Comparison of ENCODE assay signal across 9 cellular contexts in the genomic region with DNA sequence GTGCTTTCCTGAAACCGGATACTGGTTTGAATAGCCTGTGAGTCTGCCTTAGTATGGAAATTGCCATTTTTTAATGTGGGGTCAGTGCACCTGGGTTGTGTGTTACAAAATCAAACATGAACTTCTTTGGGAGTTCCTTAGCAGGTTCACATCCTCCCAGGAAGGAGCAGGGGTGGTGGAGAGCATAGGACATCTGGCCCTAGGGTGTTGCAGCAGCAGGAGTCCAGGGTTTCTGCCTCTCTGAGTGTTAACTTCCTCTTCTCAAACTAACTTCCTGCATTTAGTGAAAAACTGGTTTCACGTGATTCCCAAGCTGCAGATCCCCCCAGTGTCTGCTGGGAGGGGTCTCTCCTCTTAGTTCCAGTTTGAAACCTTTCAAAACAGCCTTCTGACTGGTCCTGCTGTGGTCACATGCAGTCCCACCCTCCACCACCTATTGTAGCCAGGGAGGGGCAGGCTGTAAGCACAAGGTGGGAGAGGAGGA. TPM values are rescaled to one million over a fixed set of nuclear protein-coding genes. Genes with fewer than 3 reads are reported as not detected.
A peak's percentile ranks its signal among the peaks of the same experiment; 100 is the strongest.
DNase-seq lines count a peak whose midpoint lies in the region; ATAC-seq, FAIRE-seq and TF ChIP-seq lines count a peak whose summit lies in the region.
"Had no signal": no experiment of that assay in that cellular context is flagged by ENCODE, and none has a peak within 500 bp of the region (broad histone marks: within the 10 kb centered on the region; RNA-seq: fewer than 3 reads in every experiment).

No MANE protein-coding gene starts in this region.

- H3K36me3 ChIP-seq in endothelial cell of umbilical vein (ENCODE audit: control insufficient read depth in 2 of 2, extremely low read depth in 1 of 2, insufficient read depth in 2 of 2, low read length in 2 of 2), result no peaks in the 10 kb centered on the region
- peaks cover 0 to 2% (median 0%) of the 10 kb centered on the region in 6 donors for H3K36me3 ChIP-seq in spleen

- 7 to 21% (median 7%) methylated on average over 2 of the region's 2 CpGs for WGBS in spleen, 5 donors

- TF ChIP-seq CTCF in NB4 (IDR thresholded peaks at IDR 0.05; ENCODE audit: low read depth, low read length) (no peak), endothelial cell of umbilical vein (IDR thresholded peaks at IDR 0.05; ENCODE audit: extremely low read depth in 1 of 2, insufficient read depth in 1 of 2, low read depth in 1 of 2, low read length in 2 of 2) (no peak), spleen (IDR thresholded peaks at IDR 0.05 in 8 of 11, conservative IDR thresholded peaks at IDR 0.05 in 3 of 11) (no peak)

- ATAC-seq in HG03439 (IDR thresholded peaks at IDR 0.05; ENCODE audit: unreplicated experiment), result no peak

- no peak overlapping the region for H3K4me2 ChIP-seq in endothelial cell of umbilical vein (ENCODE audit: insufficient read depth, low read length)

- no TSS peak for BruUV-seq in endothelial cell of umbilical vein (replicated peaks; lab: Mats Ljungman, UMichigan)

- peak overlapping the region; percentile 47 for H2AFZ ChIP-seq in endothelial cell of umbilical vein (ENCODE audit: low read depth, low read length)

- dilution Hi-C loops in endothelial cell of umbilical vein (cut with MboI; ENCODE audit: extremely low pct_ligation_motif_present, low sequenced_read_pairs), result no loop called here

- H3K4me1 ChIP-seq in endothelial cell of umbilical vein (ENCODE audit: control insufficient read depth, extremely low read depth, insufficient read depth, low read length), result peaks cover 12% of the 10 kb centered on the region
- peaks cover 43 to 100% (median 78%) of the 10 kb centered on the region in 6 donors for H3K4me1 ChIP-seq in spleen

- no peak overlapping the region for H3K27ac ChIP-seq in endothelial cell of umbilical vein (ENCODE audit: insufficient read depth, low read depth, low read length)
- peak overlapping the region; percentile 72 to 91 (median 82) for H3K27ac ChIP-seq in spleen

- no peak for FAIRE-seq in endothelial cell of umbilical vein (lab: Jason Lieb, UNC)
- FAIRE-seq: A204.1 had no signal

- intact Hi-C loops in endothelial cell of umbilical vein (cut with micrococcal nuclease) (loop anchor here (10.0 kb wide), 1 partner anchor 742 kb away; no protein-coding TSS in a partner anchor), spleen (cut with DNase I; ENCODE audit: low total_unique reads) (no loop called here)

- DNase-seq in NCI-H146 (lab: John Stamatoyannopoulos, UW) (peak; percentile 28), NCI-H146 treated with DMSO at 0.1 percent for 48 hours (lab: John Stamatoyannopoulos, UW; ENCODE audit: unreplicated experiment) (no peak), NB4 (ENCODE audit: low read depth) (peak; percentile 94), endothelial cell of umbilical vein (ENCODE audit: low read depth, low spot score) (peak; percentile 13), spleen (no peak)
- no peak for DNase-seq in activated effector memory CD4-positive, alpha-beta T cell treated with anti-CD3 and anti-CD28 coated beads, Interleukin-2, amount 50 U/mL, for 16 hours
- no peak for DNase-seq in activated CD8-positive, alpha-beta memory T cell treated with anti-CD3 and anti-CD28 coated beads for 24 hours

- peaks cover 34% of the 10 kb centered on the region for H3K79me2 ChIP-seq in endothelial cell of umbilical vein (ENCODE audit: control insufficient read depth, insufficient read depth, low read length)

- H3K9me3 ChIP-seq in endothelial cell of umbilical vein (replicated peaks; ENCODE audit: control insufficient read depth, insufficient read depth, low read length), result no peaks in the 10 kb centered on the region
- peaks cover 0 to 6% (median 2%) of the 10 kb centered on the region in 8 donors for H3K9me3 ChIP-seq in spleen

- H3K9me1 ChIP-seq in endothelial cell of umbilical vein (replicated peaks; ENCODE audit: control insufficient read depth, extremely low read depth, insufficient read depth, low read length), result no peaks in the 10 kb centered on the region

- POLR2A ChIA-PET in endothelial cell of umbilical vein (lab: Charles Lee), result no interaction called here

- H4K20me1 ChIP-seq in endothelial cell of umbilical vein (replicated peaks; ENCODE audit: control insufficient read depth, extremely low read depth, insufficient read depth, low read length), result no peaks in the 10 kb centered on the region

- no peak overlapping the region for H3K9ac ChIP-seq in endothelial cell of umbilical vein (replicated peaks; ENCODE audit: extremely low read depth, insufficient read depth, low read length)

- H3K4me3 ChIP-seq in NB4 (ENCODE audit: low read depth, low read length), result peak overlapping the region; percentile 40
- H3K4me3 ChIP-seq in endothelial cell of umbilical vein (replicated peaks in 1 of 3; ENCODE audit: insufficient read depth in 1 of 3, low read depth in 1 of 3, low read length in 3 of 3), result no peak overlapping the region
- H3K4me3 ChIP-seq in spleen, result peak overlapping the region in 1 of 8 donors; percentile 41

- H3K27me3 ChIP-seq in endothelial cell of umbilical vein (ENCODE audit: control insufficient read depth in 2 of 2, insufficient read depth in 2 of 2, low read length in 2 of 2) (no peaks in the 10 kb centered on the region), spleen (replicated peaks in 1 of 7) (no peaks in the 10 kb centered on the region)

- CTCF ChIA-PET in endothelial cell of umbilical vein (lab: Charles Lee), result interaction anchor here (1.3 kb wide), 1 partner anchor 940 kb away, joined by 4 read pairs; no protein-coding TSS in a partner anchor

- TF ChIP-seq POLR2A in NB4 (IDR thresholded peaks at IDR 0.05; ENCODE audit: extremely low read depth, insufficient read length) (peak; percentile 39), endothelial cell of umbilical vein (IDR thresholded peaks at IDR 0.05; ENCODE audit: low read depth, low read length) (no peak), spleen (IDR thresholded peaks at IDR 0.05) (no peak)

TF ChIP-seq in endothelial cell of umbilical vein, 7 proteins besides CTCF, POLR2A, EP300 and RAD21:
- no peak for TF ChIP-seq FOS (IDR thresholded peaks at IDR 0.05; ENCODE audit: borderline replicate concordance, insufficient read depth, low read length)
- TF ChIP-seq, protein P1, sequence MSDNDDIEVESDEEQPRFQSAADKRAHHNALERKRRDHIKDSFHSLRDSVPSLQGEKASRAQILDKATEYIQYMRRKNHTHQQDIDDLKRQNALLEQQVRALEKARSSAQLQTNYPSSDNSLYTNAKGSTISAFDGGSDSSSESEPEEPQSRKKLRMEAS (IDR thresholded peaks at IDR 0.05; ENCODE audit: insufficient read depth, insufficient read length), result no peak
- TF ChIP-seq EZH2 (IDR thresholded peaks at IDR 0.05; ENCODE audit: borderline replicate concordance, low read depth, low read length, severe bottlenecking), result no peak
- no peak for TF ChIP-seq POLR2AphosphoS5 (IDR thresholded peaks at IDR 0.05; ENCODE audit: insufficient read depth, low read depth, low read length)
- no peak for TF ChIP-seq GATA2 (IDR thresholded peaks at IDR 0.05; ENCODE audit: insufficient read depth, insufficient read length, low read depth, low read length)
- no peak for TF ChIP-seq JUN (IDR thresholded peaks at IDR 0.05; ENCODE audit: borderline replicate concordance, insufficient read depth, insufficient read length, low read depth)
- no peak for TF ChIP-seq MYC (IDR thresholded peaks at IDR 0.05; ENCODE audit: low read depth, low read length)

RNA-seq across cellular contexts. Expression of gene RNASEH2B, which starts 7.2 kb away (rescaled TPM):
- 24.4 and 25.1 TPM in 2 replicates for total RNA-seq in endothelial cell of umbilical vein
- polyA plus RNA-seq in endothelial cell of umbilical vein, result 8.9 TPM in 2 replicates
- polyA plus RNA-seq in endothelial cell of umbilical vein (2011; cell fraction: cytosol; rRNA removed), result 14.2 and 15.8 TPM in 2 replicates
- polyA plus RNA-seq in endothelial cell of umbilical vein (2011; cell fraction: nucleus; rRNA removed), result 16.7 and 28.0 TPM in 2 replicates
- polyA plus RNA-seq in endothelial cell of umbilical vein (2012), result 15.5 and 37.3 TPM in 2 replicates
- 12.6 and 14.8 TPM in 2 replicates for polyA minus RNA-seq in endothelial cell of umbilical vein
- polyA minus RNA-seq in endothelial cell of umbilical vein (2011; cell fraction: cytosol; rRNA and poly(A)+ RNA removed), result 20.7 TPM
- polyA minus RNA-seq in endothelial cell of umbilical vein (2011; cell fraction: nucleus; rRNA and poly(A)+ RNA removed), result 37.7 and 55.6 TPM in 2 replicates
- 10 to 100 TPM; 57.2 to 84.8 (median 70.3) TPM for total RNA-seq in spleen
- polyA plus RNA-seq in spleen, result 100 to 1,000 TPM in 2 of 3 donors, 10 to 100 TPM in 1; 81.1 to 129 (median 103) TPM

Comparison
In these comparisons a context has a peak if more than half of its experiments do, and no peak if none do; other contexts are left out.
1. DNase-seq: peak in NCI-H146 (single experiment), NB4 (single experiment) and endothelial cell of umbilical vein (single experiment); none in NCI-H146 treated with DMSO at 0.1 percent for 48 hours (single experiment), spleen (single experiment), activated effector memory CD4-positive, alpha-beta T cell treated with anti-CD3 and anti-CD28 coated beads, Interleukin-2, amount 50 U/mL, for 16 hours (single experiment) and activated CD8-positive, alpha-beta memory T cell treated with anti-CD3 and anti-CD28 coated beads for 24 hours (single experiment).